ENCODE assay signal across 15 cellular contexts in genomic region chr5:177526791-177527190, GRCh38. TPM values are rescaled to one million over a fixed set of nuclear protein-coding genes. Genes with fewer than 3 reads are reported as not detected.
A peak's percentile ranks its signal among the peaks of the same experiment; 100 is the strongest.
DNase-seq lines count a peak whose midpoint lies in the region; FAIRE-seq and TF ChIP-seq lines count a peak whose summit lies in the region.
"Had no signal": no experiment of that assay in that cellular context is flagged by ENCODE, and none has a peak within 500 bp of the region (broad histone marks: within the 10 kb centered on the region; RNA-seq: fewer than 3 reads in every experiment).

No MANE protein-coding gene starts in this region.

- TF ChIP-seq CTCF in bronchial epithelial cell (IDR thresholded peaks at IDR 0.05; ENCODE audit: insufficient read depth, low read length, severe bottlenecking) = no peak
- TF ChIP-seq CTCF in left ventricle myocardium inferior (IDR thresholded peaks at IDR 0.05; ENCODE audit: borderline replicate concordance) = no peak

- H3K27ac ChIP-seq in skeletal muscle tissue (ENCODE audit: low read depth, low read length) (peak overlapping the region; percentile 68), left ventricle myocardium inferior (replicated peaks) (no peak overlapping the region)
- H3K27ac ChIP-seq: A549 had no signal

- no peak overlapping the region for H3K9ac ChIP-seq in skeletal muscle tissue (ENCODE audit: low read depth in 1 of 3, low read length in 3 of 3)

- H3K36me3 ChIP-seq in bronchial epithelial cell (ENCODE audit: control insufficient read depth, insufficient read depth, low read length) (peaks cover 62% of the 10 kb centered on the region), skeletal muscle tissue (ENCODE audit: control insufficient read depth in 3 of 3, insufficient read depth in 3 of 3, low read length in 3 of 3) (peaks cover 68 to 79% (median 73%) of the 10 kb centered on the region in 3 donors), left ventricle myocardium inferior (peaks cover 95% of the 10 kb centered on the region)

- intact Hi-C loops in posterior vena cava (cut with DNase I) (no loop called here), left ventricle myocardium inferior (cut with micrococcal nuclease) (no loop called here)

- peak; percentile 13 for FAIRE-seq in bronchial epithelial cell (lab: Jason Lieb, UNC)
- FAIRE-seq: A549, GM12892 had no signal

- H3K9me3 ChIP-seq in skeletal muscle tissue (ENCODE audit: control insufficient read depth in 3 of 3, low read length in 3 of 3) (no peaks in the 10 kb centered on the region), left ventricle myocardium inferior (replicated peaks) (no peaks in the 10 kb centered on the region)
- H3K9me3 ChIP-seq: A549, BE2C, Caco-2 had no signal

- no peak overlapping the region for H3K4me3 ChIP-seq in bronchial epithelial cell (ENCODE audit: low read depth, low read length)
- H3K4me3 ChIP-seq in skeletal muscle tissue (ENCODE audit: low read length in 3 of 3) = no peak overlapping the region
- H3K4me3 ChIP-seq in left ventricle myocardium inferior = no peak overlapping the region
- H3K4me3 ChIP-seq: A549 had no signal

- DNase-seq in bronchial epithelial cell (ENCODE audit: low read depth) (no peak), posterior vena cava (ENCODE audit: low spot score) (peak; percentile 49), left ventricle myocardium inferior (no peak), kidney tubule cell (ENCODE audit: low spot score) (no peak), NCI-H345 treated with DMSO at 0.1 percent for 48 hours (lab: John Stamatoyannopoulos, UW; ENCODE audit: unreplicated experiment) (no peak), occipital lobe (lab: John Stamatoyannopoulos, UW) (no peak)
- DNase-seq: BE2C; CD8-positive, alpha-beta T cell; DND-41; GDM1; HCEC 1CT had no signal

- H3K27me3 ChIP-seq in bronchial epithelial cell (ENCODE audit: control insufficient read depth, insufficient read depth, low read length) (no peaks in the 10 kb centered on the region), skeletal muscle tissue (ENCODE audit: control insufficient read depth in 3 of 3, insufficient read depth in 3 of 3, low read length in 3 of 3) (no peaks in the 10 kb centered on the region), left ventricle myocardium inferior (ENCODE audit: low read depth) (no peaks in the 10 kb centered on the region)
- H3K27me3 ChIP-seq: BE2C had no signal

- H3K4me1 ChIP-seq in skeletal muscle tissue (ENCODE audit: control insufficient read depth in 3 of 3, insufficient read depth in 3 of 3, low read length in 3 of 3) (peaks cover 22 to 60% (median 54%) of the 10 kb centered on the region in 3 donors), left ventricle myocardium inferior (peaks cover 22% of the 10 kb centered on the region)
- H3K4me1 ChIP-seq: A549, Caco-2 had no signal

RNA-seq across cellular contexts. Expression of gene DDX41, which starts 10.0 kb away (rescaled TPM):
- 108 and 250 TPM in 2 replicates for total RNA-seq in bronchial epithelial cell
- 10 to 100 TPM; 52.1 to 52.6 TPM for total RNA-seq in posterior vena cava
- 33.9 TPM for total RNA-seq in skeletal muscle tissue
- 29.7 TPM for total RNA-seq in left ventricle myocardium inferior
- 63.5 TPM for total RNA-seq in occipital lobe

RNA-seq across cellular contexts. Expression of gene DOK3, which starts 17.2 kb away (rescaled TPM):
- total RNA-seq in bronchial epithelial cell = 0.53 and 1.4 TPM in 2 replicates
- total RNA-seq in posterior vena cava = 10 to 100 TPM in 1 of 2 donors, 1 to 10 TPM in 1; 8.0 to 19.2 TPM
- 5.7 TPM for total RNA-seq in skeletal muscle tissue
- total RNA-seq in left ventricle myocardium inferior = 3.3 TPM
- 3.0 TPM for total RNA-seq in occipital lobe

RNA-seq across cellular contexts. Expression of gene FAM193B, which starts 27.6 kb away (rescaled TPM):
- total RNA-seq in bronchial epithelial cell = 14.0 and 17.2 TPM in 2 replicates
- total RNA-seq in posterior vena cava = 10 to 100 TPM; 33.6 to 36.5 TPM
- total RNA-seq in skeletal muscle tissue = 11.0 TPM
- total RNA-seq in left ventricle myocardium inferior = 21.5 TPM
- total RNA-seq in occipital lobe = 32.1 TPM

RNA-seq across cellular contexts. Expression of gene PDLIM7, which starts 29.4 kb away (rescaled TPM):
- total RNA-seq in bronchial epithelial cell (19.5 and 26.2 TPM in 2 replicates), posterior vena cava (100 to 1,000 TPM; 448 to 580 TPM), skeletal muscle tissue (44.9 TPM), left ventricle myocardium inferior (54.4 TPM), occipital lobe (7.8 TPM)

RNA-seq across cellular contexts. Expression of gene DBN1, which starts 53.4 kb away (rescaled TPM):
- 58.7 and 71.7 TPM in 2 replicates for total RNA-seq in bronchial epithelial cell
- 100 to 1,000 TPM in 1 of 2 donors, 10 to 100 TPM in 1; 94.9 to 121 TPM for total RNA-seq in posterior vena cava
- total RNA-seq in skeletal muscle tissue = 108 TPM
- total RNA-seq in left ventricle myocardium inferior = 21.8 TPM
- total RNA-seq in occipital lobe = 170 TPM
